In the genomic region with DNA sequence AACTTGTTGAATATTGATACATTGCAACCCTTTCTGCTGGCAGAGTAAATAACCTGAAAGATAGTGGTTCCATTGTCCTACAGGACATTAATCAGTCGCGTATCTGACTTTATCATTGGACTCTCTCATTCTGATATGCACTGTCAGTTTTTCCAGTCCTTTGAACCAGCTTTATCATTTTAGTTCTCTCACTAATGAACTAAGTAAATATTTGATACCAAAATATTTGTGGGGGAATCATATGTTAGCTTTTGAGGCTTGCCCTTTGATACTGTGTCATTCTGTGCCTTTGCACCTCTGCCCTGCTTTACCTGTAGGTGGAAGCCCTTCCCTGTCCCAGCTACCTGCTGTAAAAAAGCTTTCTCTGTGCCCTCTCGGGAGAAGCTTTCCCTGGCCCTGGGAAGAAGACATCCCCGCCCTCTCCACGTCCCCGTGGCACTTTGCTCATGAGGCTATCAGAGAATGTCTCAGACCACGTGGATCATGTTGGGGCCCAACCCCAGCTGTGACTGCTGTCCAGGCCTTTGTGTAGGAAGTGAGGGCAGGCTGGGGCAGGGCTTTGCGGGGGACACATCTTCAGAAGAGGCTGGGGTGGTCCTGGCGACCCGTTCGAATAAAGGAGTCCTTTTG, we compare ENCODE assay signal across 24 cellular contexts.
A peak's percentile ranks its signal among the peaks of the same experiment; 100 is the strongest.
DNase-seq lines count a peak whose midpoint lies in the region; ATAC-seq, FAIRE-seq and TF ChIP-seq lines count a peak whose summit lies in the region.
"Had no signal": no experiment of that assay in that cellular context is flagged by ENCODE, and none has a peak within 500 bp of the region (broad histone marks: within the 10 kb centered on the region; RNA-seq: fewer than 3 reads in every experiment).

No MANE protein-coding gene starts in this region.

- FAIRE-seq in GM12891 (lab: Jason Lieb, UNC) = no peak
- FAIRE-seq: A204.1 had no signal

- no peak for DNase-seq in HL-60 (ENCODE audit: low read depth in 1 of 2, low spot score in 1 of 2)
- no peak for DNase-seq in left lobe of liver (ENCODE audit: low spot score)
- DNase-seq in neuronal stem cell (ENCODE audit: low spot score) = no peak
- peak; percentile 74 to 83 for DNase-seq in vagina (ENCODE audit: extremely low spot score in 2 of 2)
- DNase-seq in GM12891 (ENCODE audit: insufficient read length, low spot score) = no peak
- no peak for DNase-seq in activated CD8-positive, alpha-beta T cell treated with anti-CD3 and anti-CD28 coated beads for 36 hours
- no peak for DNase-seq in NCI-H1417 (lab: John Stamatoyannopoulos, UW)
- DNase-seq: EL, GF-D8, H7, HFFc6, KBM-7, MM.1S, NCI-H1092, NCI-H146, NCI-H2029, NCI-H2171, NCI-H345, NCI-H524, NCI-H82, Peyer's patch, SJCRH30 had no signal

- no peak overlapping the region for H3K23ac ChIP-seq in neuronal stem cell (ENCODE audit: low read depth, low read length, poor library complexity)

- intact Hi-C loops in vagina (cut with DNase I) = no loop called here
- intact Hi-C loops in activated CD8-positive, alpha-beta T cell treated with anti-CD3 and anti-CD28 coated beads for 36 hours (cut with micrococcal nuclease) = loop anchor here (10.0 kb wide), 1 partner anchor 538 kb away; no protein-coding TSS in a partner anchor

- H3K14ac ChIP-seq in neuronal stem cell (ENCODE audit: low read length) = peak overlapping the region; percentile 42

- H2AFZ ChIP-seq in neuronal stem cell (ENCODE audit: low read length) = no peak overlapping the region

- H3K4me1 Mint-ChIP-seq in activated CD8-positive, alpha-beta T cell treated with anti-CD3 and anti-CD28 coated beads for 36 hours (ENCODE audit: low read depth) = no peaks in the 10 kb centered on the region
- H3K4me1 Mint-ChIP-seq: B cell had no signal

- no peak overlapping the region for H3K9ac ChIP-seq in neuronal stem cell (ENCODE audit: low read depth, low read length, poor library complexity)

- no peak overlapping the region for H3K27ac Mint-ChIP-seq in activated CD8-positive, alpha-beta T cell treated with anti-CD3 and anti-CD28 coated beads for 36 hours
- H3K27ac Mint-ChIP-seq: B cell, HFFc6 had no signal

- H2BK120ac ChIP-seq in neuronal stem cell (ENCODE audit: low read depth, low read length) = no peak overlapping the region

- WGBS in neuronal stem cell (ENCODE audit: extremely low coverage in 2 of 2, insufficient read length in 2 of 2, insufficient replicate concordance in 1 of 2), 2 donors = no CpG with 5 or more reads among the region's 11 CpGs

- H3K4me1 ChIP-seq in neuronal stem cell (ENCODE audit: control insufficient read depth in 2 of 2, insufficient read depth in 1 of 2, low read depth in 1 of 2, low read length in 2 of 2) = no peaks in the 10 kb centered on the region
- H3K4me1 ChIP-seq in vagina = no peaks in the 10 kb centered on the region
- H3K4me1 ChIP-seq: Peyer's patch had no signal

- H3K4me2 ChIP-seq in neuronal stem cell (ENCODE audit: insufficient read depth, low read length, poor library complexity, severe bottlenecking) = no peak overlapping the region

- no peak overlapping the region for H2AK5ac ChIP-seq in neuronal stem cell (ENCODE audit: low read depth, low read length)

- POLR2A ChIA-PET in activated CD8-positive, alpha-beta T cell treated with anti-CD3 and anti-CD28 coated beads for 36 hours (lab: Charles Lee) = no interaction called here

- H2BK12ac ChIP-seq in neuronal stem cell (ENCODE audit: low read length) = no peak overlapping the region

- H3K9me3 ChIP-seq in neuronal stem cell (replicated peaks in 1 of 2; ENCODE audit: control insufficient read depth in 2 of 2, insufficient read depth in 1 of 2, low read depth in 1 of 2, low read length in 2 of 2) (no peaks in the 10 kb centered on the region), vagina (no peaks in the 10 kb centered on the region)
- H3K9me3 ChIP-seq: Peyer's patch, SJCRH30 had no signal

- H2BK15ac ChIP-seq in neuronal stem cell (ENCODE audit: low read length) = no peak overlapping the region

- H3K27ac ChIP-seq in HL-60 (replicated peaks) = peak overlapping the region; percentile 24; the same call in 1 of the 2 replicates
- H3K27ac ChIP-seq in neuronal stem cell (replicated peaks; ENCODE audit: low read length) = no peak overlapping the region
- H3K27ac ChIP-seq in vagina = no peak overlapping the region
- H3K27ac ChIP-seq: Peyer's patch, SJCRH30 had no signal

- peak; percentile 23 for ATAC-seq in left lobe of liver
- ATAC-seq in activated CD8-positive, alpha-beta T cell treated with anti-CD3 and anti-CD28 coated beads for 36 hours = no peak

- CTCF ChIA-PET in activated CD8-positive, alpha-beta T cell treated with anti-CD3 and anti-CD28 coated beads for 36 hours (lab: Charles Lee) = interaction anchor here (1.7 kb wide), 1 partner anchor 541 kb away, joined by 5 read pairs; no protein-coding TSS in a partner anchor

- H3K79me1 ChIP-seq in neuronal stem cell (ENCODE audit: low read depth, low read length) = no peaks in the 10 kb centered on the region

- peaks cover 4% of the 10 kb centered on the region for H3K27me3 Mint-ChIP-seq in activated CD8-positive, alpha-beta T cell treated with anti-CD3 and anti-CD28 coated beads for 36 hours

- no peak for TF ChIP-seq POLR2A in vagina (IDR thresholded peaks at IDR 0.05)
- TF ChIP-seq POLR2A in GM12891 (IDR thresholded peaks at IDR 0.05; ENCODE audit: low read depth, low read length) = no peak

- no peaks in the 10 kb centered on the region for H3K36me3 Mint-ChIP-seq in activated CD8-positive, alpha-beta T cell treated with anti-CD3 and anti-CD28 coated beads for 36 hours (ENCODE audit: low read depth)

- no peak for TF ChIP-seq CTCF in HL-60 (IDR thresholded peaks at IDR 0.05; ENCODE audit: insufficient read depth, low read length)
- TF ChIP-seq CTCF in vagina (IDR thresholded peaks at IDR 0.05) = no peak
- TF ChIP-seq CTCF in activated CD8-positive, alpha-beta T cell treated with anti-CD3 and anti-CD28 coated beads for 36 hours (IDR thresholded peaks at IDR 0.05) = no peak

- H3K4ac ChIP-seq in neuronal stem cell (ENCODE audit: low read length) = no peak overlapping the region

- no peak overlapping the region for H3K18ac ChIP-seq in neuronal stem cell (ENCODE audit: low read length)

- H4K91ac ChIP-seq in neuronal stem cell (ENCODE audit: low read depth, low read length, poor library complexity) = no peak overlapping the region

- H3K27me3 ChIP-seq in HL-60 (ENCODE audit: insufficient read depth, poor library complexity, severe bottlenecking) = no peaks in the 10 kb centered on the region
- H3K27me3 ChIP-seq in neuronal stem cell (ENCODE audit: control insufficient read depth in 3 of 3, insufficient read depth in 3 of 3, low read depth in 1 of 3, low read length in 3 of 3) = no peaks in the 10 kb centered on the region
- H3K27me3 ChIP-seq in vagina = no peaks in the 10 kb centered on the region
- H3K27me3 ChIP-seq: Peyer's patch, SJCRH30 had no signal

- H3K4me3 Mint-ChIP-seq in activated CD8-positive, alpha-beta T cell treated with anti-CD3 and anti-CD28 coated beads for 36 hours = no peak overlapping the region
- H3K4me3 Mint-ChIP-seq: B cell, HFFc6 had no signal

- no peak overlapping the region for H2BK5ac ChIP-seq in neuronal stem cell (ENCODE audit: low read length)

- H3K36me3 ChIP-seq in neuronal stem cell (replicated peaks in 1 of 2; ENCODE audit: control insufficient read depth in 2 of 2, insufficient read depth in 2 of 2, low read length in 2 of 2) (no peaks in the 10 kb centered on the region), vagina (no peaks in the 10 kb centered on the region)
- H3K36me3 ChIP-seq: Peyer's patch, SJCRH30 had no signal

- H3K4me3 ChIP-seq in HL-60 (replicated peaks; ENCODE audit: insufficient read depth, low read length) = no peak overlapping the region
- no peak overlapping the region for H3K4me3 ChIP-seq in neuronal stem cell (ENCODE audit: low read length in 2 of 2)
- no peak overlapping the region for H3K4me3 ChIP-seq in vagina
- H3K4me3 ChIP-seq: Peyer's patch, SJCRH30 had no signal

- no peak overlapping the region for H4K8ac ChIP-seq in neuronal stem cell (ENCODE audit: low read depth, low read length)

- H3K9me3 Mint-ChIP-seq in activated CD8-positive, alpha-beta T cell treated with anti-CD3 and anti-CD28 coated beads for 36 hours = peaks cover 11% of the 10 kb centered on the region

TF ChIP-seq in GM12891, 5 proteins besides CTCF, POLR2A, EP300 and RAD21:
- TF ChIP-seq TAF1 (IDR thresholded peaks at IDR 0.05; ENCODE audit: low read depth, low read length) (no peak), POLR2AphosphoS5 (IDR thresholded peaks at IDR 0.05; ENCODE audit: low read depth, low read length) (no peak), PAX5 (IDR thresholded peaks at IDR 0.05; ENCODE audit: insufficient read depth, low read length, severe bottlenecking) (no peak), SPI1 (IDR thresholded peaks at IDR 0.05; ENCODE audit: low read depth, low read length) (no peak), POU2F2 (IDR thresholded peaks at IDR 0.05; ENCODE audit: low read depth, low read length) (no peak)

Comparison
In these comparisons a context has a peak if more than half of its experiments do, and no peak if none do; other contexts are left out.
1. DNase-seq: peak in vagina (2 of 2); none in HL-60 (0 of 2), left lobe of liver (single experiment), neuronal stem cell (single experiment), GM12891 (single experiment), activated CD8-positive, alpha-beta T cell treated with anti-CD3 and anti-CD28 coated beads for 36 hours (single experiment) and NCI-H1417 (0 of 3).